ENCODE assay signal across 8 cellular contexts in genomic region chr1:89451011-89451410, GRCh38.
DNase-seq lines count a peak whose midpoint lies in the region; ATAC-seq and TF ChIP-seq lines count a peak whose summit lies in the region.

No MANE protein-coding gene starts in this region.

- H2AFZ ChIP-seq in mammary epithelial cell (ENCODE audit: low read depth, low read length), result no peak overlapping the region

- peaks cover 5% of the 10 kb centered on the region for H3K4me1 Mint-ChIP-seq in MCF 10A (ENCODE audit: insufficient read depth, unreplicated experiment)

- H3K4me1 ChIP-seq in mammary epithelial cell (ENCODE audit: insufficient read depth, low read length), result peaks cover 39% of the 10 kb centered on the region

- no peak overlapping the region for H3K4me3 Mint-ChIP-seq in MCF 10A (ENCODE audit: unreplicated experiment)

- WGBS in mammary epithelial cell (ENCODE audit: low coverage, missing lambda C conversion rate), result 42% methylated on average over 2 of the region's 2 CpGs

- no peaks in the 10 kb centered on the region for H3K36me3 ChIP-seq in mammary epithelial cell (ENCODE audit: insufficient read depth, low read length)

- peak overlapping the region; percentile 7 for H3K9ac ChIP-seq in mammary epithelial cell (ENCODE audit: insufficient read depth, low read length)

- H3K4me2 ChIP-seq in mammary epithelial cell (ENCODE audit: insufficient read depth, low read depth, low read length), result peak overlapping the region; percentile 9

- CTCF ChIA-PET in mammary epithelial cell (lab: Charles Lee; ENCODE audit: low non-redundant PET), result no interaction called here
- CTCF ChIA-PET in MCF 10A (lab: Yijun Ruan, JAX), result interaction anchor here (1.1 to 1.5 kb wide), 4 partner anchors 93 to 477 kb away, joined by 3 to 5 read pairs (median 4); no protein-coding TSS in a partner anchor

- no peaks in the 10 kb centered on the region for H3K79me2 ChIP-seq in mammary epithelial cell (ENCODE audit: insufficient read depth, low read length)

- POLR2A ChIA-PET in MCF 10A (lab: Yijun Ruan, JAX), result no interaction called here

- H3K27me3 Mint-ChIP-seq in MCF 10A (ENCODE audit: insufficient read depth, unreplicated experiment), result no peaks in the 10 kb centered on the region

- H3K4me3 ChIP-seq in mammary epithelial cell (replicated peaks in 1 of 3; ENCODE audit: insufficient read depth in 1 of 3, low read depth in 2 of 3, low read length in 3 of 3), result no peak overlapping the region

- no peaks in the 10 kb centered on the region for H3K9me3 Mint-ChIP-seq in MCF 10A (ENCODE audit: unreplicated experiment)
- H3K9me3 Mint-ChIP-seq in activated naive CD4-positive, alpha-beta T cell treated with anti-CD3 and anti-CD28 coated beads, Interleukin-2, amount 50 U/mL, for 72 hours, result no peaks in the 10 kb centered on the region

- no peaks in the 10 kb centered on the region for H3K27me3 ChIP-seq in mammary epithelial cell (ENCODE audit: insufficient read depth, low read length)

- in situ Hi-C loops in mammary epithelial cell (cut with MboI; ENCODE audit: low sequenced_read_pairs in 2 of 2), result loop anchor here (5.0 to 25.0 kb wide), 3 partner anchors 89 to 364 kb away; partner anchors contain the start of gene GBP6 (in 1 of the 2)

- no peaks in the 10 kb centered on the region for H4K20me1 ChIP-seq in mammary epithelial cell (ENCODE audit: insufficient read depth, low read length)

- no peak overlapping the region for H3K27ac Mint-ChIP-seq in MCF 10A (ENCODE audit: low read depth, unreplicated experiment)
- H3K27ac Mint-ChIP-seq in activated naive CD4-positive, alpha-beta T cell treated with anti-CD3 and anti-CD28 coated beads, Interleukin-2, amount 50 U/mL, for 72 hours, result peak overlapping the region; percentile 52 to 64

- DNase-seq in mammary epithelial cell (peak; percentile 90), MCF 10A (ENCODE audit: unreplicated experiment) (no peak), left lobe of liver (ENCODE audit: low spot score) (no peak), NOMO-1 (lab: John Stamatoyannopoulos, UW; ENCODE audit: unreplicated experiment in 2 of 2) (no peak)
- peak in 1 of 2 donors; percentile 22 for DNase-seq in activated naive CD4-positive, alpha-beta T cell treated with anti-CD3 and anti-CD28 coated beads, Interleukin-2, amount 50 U/mL, for 72 hours (ENCODE audit: low spot score in 2 of 2)
- DNase-seq in stimulated activated naive CD8-positive, alpha-beta T cell treated with anti-CD3 and anti-CD28 coated beads, Interleukin-15, Interleukin-2, amounts not matched to agents 100 U/mL and 50 U/mL, for 24 hours, result peak; percentile 15

- H3K27ac ChIP-seq in mammary epithelial cell (ENCODE audit: insufficient read depth, low read depth, low read length), result peak overlapping the region; percentile 20

- dilution Hi-C loops in mammary epithelial cell (cut with HindIII; ENCODE audit: low sequenced_read_pairs), result no loop called here

- H3K36me3 Mint-ChIP-seq in MCF 10A (ENCODE audit: insufficient read depth, unreplicated experiment), result no peaks in the 10 kb centered on the region
- peaks cover under 1 to 5% of the 10 kb centered on the region in 2 donors for H3K36me3 Mint-ChIP-seq in activated naive CD4-positive, alpha-beta T cell treated with anti-CD3 and anti-CD28 coated beads, Interleukin-2, amount 50 U/mL, for 72 hours

- no peaks in the 10 kb centered on the region for H3K9me3 ChIP-seq in mammary epithelial cell (replicated peaks; ENCODE audit: insufficient read depth, low read length)

- TF ChIP-seq CTCF in mammary epithelial cell (conservative IDR thresholded peaks at IDR 0.05 in 1 of 2, IDR thresholded peaks at IDR 0.05 in 1 of 2; ENCODE audit: extremely low read depth in 1 of 2, insufficient read depth in 1 of 2, low read depth in 1 of 2, low read length in 2 of 2), result no peak
- TF ChIP-seq CTCF in MCF 10A (IDR thresholded peaks at IDR 0.05; ENCODE audit: unreplicated experiment), result no peak

- no TSS peak for BruUV-seq in mammary epithelial cell (replicated peaks; lab: Mats Ljungman, UMichigan)
- no TSS peak for BruUV-seq in MCF 10A (replicated peaks; lab: Mats Ljungman, UMichigan)

- intact Hi-C loops in mammary epithelial cell (cut with micrococcal nuclease) (loop anchor here (1.0 kb wide), 1 partner anchor 88 kb away; no protein-coding TSS in a partner anchor), MCF 10A (cut with micrococcal nuclease) (no loop called here)

- ATAC-seq in HG03175 (IDR thresholded peaks at IDR 0.05; ENCODE audit: unreplicated experiment) (peak; percentile 61), HG03460 (IDR thresholded peaks at IDR 0.05; ENCODE audit: unreplicated experiment) (no peak), left lobe of liver (no peak)
- ATAC-seq in activated naive CD4-positive, alpha-beta T cell treated with anti-CD3 and anti-CD28 coated beads, Interleukin-2, amount 50 U/mL, for 72 hours, result peak; percentile 93 to 94
- ATAC-seq in stimulated activated naive CD8-positive, alpha-beta T cell treated with anti-CD3 and anti-CD28 coated beads, Interleukin-15, Interleukin-2, amounts not matched to agents 100 U/mL and 50 U/mL, for 24 hours, result peak; percentile 88

Comparison
In these comparisons a context has a peak if more than half of its experiments do, and no peak if none do; other contexts are left out.
1. DNase-seq: peak in mammary epithelial cell (single experiment) and stimulated activated naive CD8-positive, alpha-beta T cell treated with anti-CD3 and anti-CD28 coated beads, Interleukin-15, Interleukin-2, amounts not matched to agents 100 U/mL and 50 U/mL, for 24 hours (single experiment); none in MCF 10A (single experiment), left lobe of liver (single experiment) and NOMO-1 (0 of 2).
2. ATAC-seq: peak in HG03175 (single experiment), activated naive CD4-positive, alpha-beta T cell treated with anti-CD3 and anti-CD28 coated beads, Interleukin-2, amount 50 U/mL, for 72 hours (2 of 2) and stimulated activated naive CD8-positive, alpha-beta T cell treated with anti-CD3 and anti-CD28 coated beads, Interleukin-15, Interleukin-2, amounts not matched to agents 100 U/mL and 50 U/mL, for 24 hours (single experiment); none in HG03460 (single experiment) and left lobe of liver (single experiment).